Comparison of ENCODE assay signal across 33 cellular contexts in the genomic region with DNA sequence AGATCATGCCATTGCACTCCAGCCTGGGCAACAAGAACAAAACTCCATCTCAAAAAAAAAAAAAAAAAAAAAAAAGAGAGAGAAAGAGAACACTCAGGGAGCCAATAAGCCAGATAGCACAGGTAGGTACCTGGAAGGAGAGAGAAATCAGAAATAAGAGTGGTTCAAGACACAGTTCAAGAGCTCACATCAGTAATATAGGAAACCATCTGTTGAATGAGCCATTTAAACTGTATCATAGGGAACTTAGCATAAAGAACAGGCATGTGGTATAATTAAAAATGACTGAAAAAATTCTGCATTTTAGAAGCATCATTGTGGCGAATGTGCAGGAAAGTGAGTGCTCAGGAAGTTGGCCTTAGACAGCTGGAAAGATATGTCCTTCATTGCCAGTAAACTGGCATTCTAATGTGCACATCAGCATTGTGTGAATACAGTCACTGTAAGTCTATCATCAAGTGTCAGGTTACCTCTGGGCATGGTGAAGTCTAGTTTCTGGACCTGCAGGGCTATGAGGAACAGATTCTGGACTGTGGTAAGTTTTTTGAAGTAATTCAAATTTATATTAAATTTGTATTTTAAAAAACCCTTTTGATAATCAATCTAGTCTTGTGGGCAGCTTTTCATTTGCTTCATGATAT. TPM values are rescaled to one million over a fixed set of nuclear protein-coding genes. Genes with fewer than 3 reads are reported as not detected.
DNase-seq lines count a peak whose midpoint lies in the region; ATAC-seq and TF ChIP-seq lines count a peak whose summit lies in the region.
"Had no signal": no experiment of that assay in that cellular context is flagged by ENCODE, and none has a peak within 500 bp of the region (broad histone marks: within the 10 kb centered on the region; RNA-seq: fewer than 3 reads in every experiment).

No MANE protein-coding gene starts in this region.

- H3K4me3 ChIP-seq in GM23248: no peak overlapping the region
- H3K4me3 ChIP-seq: gastroesophageal sphincter, left lung, right lobe of liver, upper lobe of left lung had no signal

- no peak overlapping the region for H3K27ac ChIP-seq in GM23248
- H3K27ac ChIP-seq: gastroesophageal sphincter, left lung, neutrophil, right lobe of liver, upper lobe of left lung had no signal

- 94 to 96% methylated on average over 1 of the region's 1 CpG for WGBS in GM23248 (ENCODE audit: low coverage in 1 of 2, low lambda C conversion rate in 2 of 2, missing lambda C conversion rate in 2 of 2), 2 experiments

- no peaks in the 10 kb centered on the region for H3F3A ChIP-seq in GM23248 (ENCODE audit: insufficient read depth)

- in situ Hi-C loops in GM23248 (cut with MboI): no loop called here

- ATAC-seq in GM18505 (IDR thresholded peaks at IDR 0.05; ENCODE audit: unreplicated experiment): no peak
- ATAC-seq: effector memory CD8-positive, alpha-beta T cell; esophagus mucosa; gastroesophageal sphincter; left lung; Panc1; right lobe of liver; stimulated activated memory B cell treated with anti-CD40 and anti-IgM and Interleukin-4, amounts not matched to agents 10 μg/mL and 1 μg/mL and 100 μg/mL, for 72 hours had no signal

- TF ChIP-seq POLR2A in GM18505 (IDR thresholded peaks at IDR 0.05; ENCODE audit: borderline replicate concordance, extremely low read depth, insufficient read depth, insufficient read length): no peak

- no peak overlapping the region for H2AFZ ChIP-seq in GM23248

- H3K36me3 ChIP-seq in GM23248 (ENCODE audit: low read depth): no peaks in the 10 kb centered on the region
- H3K36me3 ChIP-seq: gastroesophageal sphincter, left lung, neutrophil, right lobe of liver, upper lobe of left lung had no signal

- H3K79me2 ChIP-seq in GM23248 (ENCODE audit: insufficient read depth): no peaks in the 10 kb centered on the region

- H4K20me1 ChIP-seq in GM23248 (ENCODE audit: insufficient read depth): no peaks in the 10 kb centered on the region

- DNase-seq in GM23248 (peak; percentile 2), HT1080 (ENCODE audit: low read depth) (peak; percentile 3), RPMI7951 (ENCODE audit: low read depth) (peak; percentile 4), fibroblast of peridontal ligament (ENCODE audit: extremely low read depth) (peak; percentile 27), activated gamma-delta T cell (lab: John Stamatoyannopoulos, UW) (no peak), OCI-M1 (lab: John Stamatoyannopoulos, UW) (no peak)
- DNase-seq: activated CD4-positive, alpha-beta T cell treated with anti-CD3 and anti-CD28 coated beads, Interleukin-2, amount 50 U/mL, for 48 hours; activated CD8-positive, alpha-beta memory T cell treated with anti-CD3 and anti-CD28 coated beads, Interleukin-2, amount 50 U/mL, for 4 hours; activated naive CD4-positive, alpha-beta T cell treated with anti-CD3 and anti-CD28 coated beads, Interleukin-2, amount 50 U/mL, for 16 hours; caudate nucleus; cortex of kidney; effector memory CD8-positive, alpha-beta T cell; hippocampal formation; left lung; mesendoderm; NCI-H1092 treated with DMSO at 0.1 percent for 48 hours; NCI-H187 treated with DMSO at 0.1 percent for 48 hours; NCI-H345; NK-92 treated with Interleukin-12 subunit alpha and Interleukin-12 subunit beta, amount 100 ng/mL, for 24 hours; right lobe of liver; stimulated activated CD4-positive, alpha-beta T cell treated with anti-CD3 and anti-CD28 coated beads, Interleukin-12 subunit alpha, Interleukin-12 subunit beta, amount 100 ng/mL, for 4 hours; stimulated activated CD4-positive, alpha-beta T cell treated with anti-CD3 and anti-CD28 coated beads, Interleukin-4, amount 100 ng/mL, for 24 hours; substantia nigra; upper lobe of left lung had no signal

- no peaks in the 10 kb centered on the region for H3K9me3 ChIP-seq in GM23248 (ENCODE audit: low read depth)
- H3K9me3 ChIP-seq: gastroesophageal sphincter, left lung, neutrophil, right lobe of liver, upper lobe of left lung had no signal

- H3K4me2 ChIP-seq in GM23248 (ENCODE audit: unreplicated experiment): no peak overlapping the region

- H3K9ac ChIP-seq in GM23248: no peak overlapping the region

- H3K9me2 ChIP-seq in GM23248 (ENCODE audit: insufficient read depth): no peaks in the 10 kb centered on the region

- peaks cover 10% of the 10 kb centered on the region; the same call in 1 of the 2 replicates for H3K4me1 ChIP-seq in GM23248 (ENCODE audit: insufficient read depth)
- H3K4me1 ChIP-seq: gastroesophageal sphincter, left lung, right lobe of liver, upper lobe of left lung had no signal

- no peaks in the 10 kb centered on the region for H3K27me3 ChIP-seq in GM23248 (replicated peaks; ENCODE audit: insufficient read depth)
- H3K27me3 ChIP-seq: right lobe of liver, upper lobe of left lung had no signal

RNA-seq across cellular contexts. Expression of gene KRT12, which starts 20.4 kb away (rescaled TPM):
- total RNA-seq in GM23248 (2014; rRNA removed; shearing (Covaris generic)): not detected in 2 replicates
- not detected in 2 replicates for polyA plus RNA-seq in GM23248 (2016; fragmentation: Nextera tagmentation; extraction: Ambion mirVana)
- total RNA-seq in HT1080 (2014; rRNA removed; shearing (Covaris generic)): not detected in 2 replicates
- not detected in 2 replicates for polyA plus RNA-seq in HT1080 (2015; cell fraction: cytosol; rRNA removed)
- not detected in 2 replicates for polyA plus RNA-seq in HT1080 (2015; cell fraction: nucleus; rRNA removed)
- not detected in 2 replicates for total RNA-seq in RPMI7951 (2014; rRNA removed; shearing (Covaris generic))
- total RNA-seq: activated T-helper 1 cell treated with anti-CD3 and anti-CD28 coated beads, Interleukin-12 subunit alpha, Interleukin-12 subunit beta, Interleukin-2, Interleukin-4 antibody, amounts not matched to agents 30 ng/mL and 10 ng/mL and 1 ng/mL, durations not matched to agents 14 hours and 24 hours and 36 hours; esophagus mucosa; gastroesophageal sphincter; left lung; progenitor cell of endocrine pancreas; right lobe of liver; upper lobe of left lung had no signal
- polyA plus RNA-seq: CD14-positive monocyte had no signal

RNA-seq across cellular contexts. Expression of gene KRT10, which starts 24.2 kb away (rescaled TPM):
- total RNA-seq in GM23248 (2014; rRNA removed; shearing (Covaris generic)): 21.8 and 23.3 TPM in 2 replicates
- polyA plus RNA-seq in GM23248 (2016; fragmentation: Nextera tagmentation; extraction: Ambion mirVana): 141 and 145 TPM in 2 replicates
- total RNA-seq in HT1080 (2014; rRNA removed; shearing (Covaris generic)): 24.0 and 32.4 TPM in 2 replicates
- 78.5 and 82.0 TPM in 2 replicates for polyA plus RNA-seq in HT1080 (2015; cell fraction: cytosol; rRNA removed)
- 15.5 and 25.4 TPM in 2 replicates for polyA plus RNA-seq in HT1080 (2015; cell fraction: nucleus; rRNA removed)
- total RNA-seq in RPMI7951 (2014; rRNA removed; shearing (Covaris generic)): 19.7 and 26.7 TPM in 2 replicates

RNA-seq across cellular contexts. Expression of gene KRT20, which starts 38.4 kb away (rescaled TPM):
- not detected in 2 replicates for total RNA-seq in GM23248 (2014; rRNA removed; shearing (Covaris generic))
- polyA plus RNA-seq in GM23248 (2016; fragmentation: Nextera tagmentation; extraction: Ambion mirVana): not detected in 2 replicates
- total RNA-seq in HT1080 (2014; rRNA removed; shearing (Covaris generic)): not detected in 2 replicates
- polyA plus RNA-seq in HT1080 (2015; cell fraction: cytosol; rRNA removed): not detected in 2 replicates
- polyA plus RNA-seq in HT1080 (2015; cell fraction: nucleus; rRNA removed): 0.09 TPM in 1 of 2 replicates, not detected in the other
- not detected in 2 replicates for total RNA-seq in RPMI7951 (2014; rRNA removed; shearing (Covaris generic))
- total RNA-seq: activated T-helper 1 cell treated with anti-CD3 and anti-CD28 coated beads, Interleukin-12 subunit alpha, Interleukin-12 subunit beta, Interleukin-2, Interleukin-4 antibody, amounts not matched to agents 30 ng/mL and 10 ng/mL and 1 ng/mL, durations not matched to agents 14 hours and 24 hours and 36 hours; gastroesophageal sphincter; left lung; progenitor cell of endocrine pancreas; right lobe of liver had no signal
- polyA plus RNA-seq: CD14-positive monocyte had no signal

RNA-seq across cellular contexts. Expression of gene KRT28, which starts 46.9 kb away (rescaled TPM):
- total RNA-seq in GM23248 (2014; rRNA removed; shearing (Covaris generic)): not detected in 2 replicates
- not detected in 2 replicates for polyA plus RNA-seq in GM23248 (2016; fragmentation: Nextera tagmentation; extraction: Ambion mirVana)
- total RNA-seq in HT1080 (2014; rRNA removed; shearing (Covaris generic)): not detected in 2 replicates
- polyA plus RNA-seq in HT1080 (2015; cell fraction: cytosol; rRNA removed): not detected in 2 replicates
- polyA plus RNA-seq in HT1080 (2015; cell fraction: nucleus; rRNA removed): not detected in 2 replicates
- total RNA-seq in RPMI7951 (2014; rRNA removed; shearing (Covaris generic)): not detected in 2 replicates
- total RNA-seq: activated T-helper 1 cell treated with anti-CD3 and anti-CD28 coated beads, Interleukin-12 subunit alpha, Interleukin-12 subunit beta, Interleukin-2, Interleukin-4 antibody, amounts not matched to agents 30 ng/mL and 10 ng/mL and 1 ng/mL, durations not matched to agents 14 hours and 24 hours and 36 hours; esophagus mucosa; gastroesophageal sphincter; left lung; progenitor cell of endocrine pancreas; right lobe of liver; upper lobe of left lung had no signal
- polyA plus RNA-seq: CD14-positive monocyte had no signal

Comparison
In these comparisons a context has a peak if more than half of its experiments do, and no peak if none do; other contexts are left out.
1. DNase-seq: peak in GM23248 (single experiment), HT1080 (single experiment), RPMI7951 (single experiment) and fibroblast of peridontal ligament (single experiment); none in activated gamma-delta T cell (single experiment) and OCI-M1 (single experiment).